ENCODE assay signal across 8 cellular contexts in the genomic region with DNA sequence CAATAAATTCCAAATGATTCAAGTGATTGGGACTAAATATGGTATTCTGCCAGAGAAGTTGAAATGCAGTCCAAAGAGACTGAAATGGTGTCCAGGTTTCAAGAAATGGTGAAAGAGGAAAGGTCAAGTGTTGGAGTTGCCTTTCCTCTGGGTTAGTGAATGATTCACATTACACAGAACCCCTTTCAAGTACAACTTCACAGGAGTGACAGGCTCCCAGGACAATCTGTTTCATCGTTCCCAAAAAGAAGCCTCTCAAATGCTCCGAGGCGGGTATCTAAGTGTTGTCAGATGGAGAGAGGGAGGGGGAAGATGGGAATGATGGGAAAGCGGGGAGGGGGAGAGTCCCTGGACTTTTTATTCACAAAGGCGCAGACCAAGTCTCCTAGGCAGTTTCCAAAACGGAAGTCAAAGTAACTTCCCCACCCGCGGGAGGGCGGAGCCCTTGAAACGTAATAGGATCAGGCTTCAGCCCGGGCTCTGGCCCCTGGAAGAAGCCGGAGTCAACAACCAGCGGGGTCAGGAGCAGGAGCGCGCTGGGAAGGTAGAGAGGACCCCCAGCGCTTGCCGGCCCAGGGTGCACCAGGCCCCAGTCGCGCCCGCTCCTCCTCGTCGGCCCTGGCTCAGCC. TPM values are rescaled to one million over a fixed set of nuclear protein-coding genes. Genes with fewer than 3 reads are reported as not detected.
DNase-seq lines count a peak whose midpoint lies in the region; ATAC-seq and TF ChIP-seq lines count a peak whose summit lies in the region.

No MANE protein-coding gene starts in this region.

- peaks cover 5% of the 10 kb centered on the region for H3K36me3 Mint-ChIP-seq in activated naive CD4-positive, alpha-beta T cell treated with anti-CD3 and anti-CD28 coated beads, Interleukin-2, amount 50 U/mL, for 24 hours

- H3K4me1 Mint-ChIP-seq in activated naive CD4-positive, alpha-beta T cell treated with anti-CD3 and anti-CD28 coated beads, Interleukin-2, amount 50 U/mL, for 24 hours, result peaks cover 41% of the 10 kb centered on the region

- H3K27ac ChIP-seq in OCI-LY1 (ENCODE audit: low read depth, low read length, poor library complexity, severe bottlenecking), result peak overlapping the region; percentile 63

- no peaks in the 10 kb centered on the region for H3F3A ChIP-seq in OCI-LY1 (ENCODE audit: insufficient read depth, low read length)

- H3K9me3 Mint-ChIP-seq in activated naive CD4-positive, alpha-beta T cell treated with anti-CD3 and anti-CD28 coated beads, Interleukin-2, amount 50 U/mL, for 24 hours, result no peaks in the 10 kb centered on the region

- H3K36me3 ChIP-seq in OCI-LY1 (ENCODE audit: insufficient read depth, low read length), result no peaks in the 10 kb centered on the region

- peak overlapping the region; percentile 81 for H3K9ac ChIP-seq in OCI-LY1 (ENCODE audit: low read length)

- DNase-seq in DMS79 treated with DMSO at 0.1 percent for 48 hours (lab: John Stamatoyannopoulos, UW) (peak; percentile 71), HUDEP-2 (lab: John Stamatoyannopoulos, UW; ENCODE audit: unreplicated experiment in 76 of 76) (peak in 69 of 76 experiments; percentile 6 to 81 (median 48)), glomerular visceral epithelial cell (ENCODE audit: extremely low spot score) (peak; percentile 82), occipital lobe (lab: John Stamatoyannopoulos, UW) (peak; percentile 79), ureter (ENCODE audit: low spot score) (peak; percentile 87)

- no peaks in the 10 kb centered on the region for H3K9me2 ChIP-seq in OCI-LY1 (ENCODE audit: low read depth, low read length)

- no peaks in the 10 kb centered on the region for H3K9me3 ChIP-seq in OCI-LY1 (ENCODE audit: low read length)

- peak overlapping the region; percentile 23; the same call in 1 of the 2 replicates for H2AFZ ChIP-seq in OCI-LY1 (ENCODE audit: low read length)

- peaks cover 19% of the 10 kb centered on the region for H3K4me1 ChIP-seq in OCI-LY1 (ENCODE audit: insufficient read depth, low read length, severe bottlenecking)

- no peaks in the 10 kb centered on the region; the same call in 1 of the 2 replicates for H3K79me2 ChIP-seq in OCI-LY1 (ENCODE audit: insufficient read depth, low read length)

- peak overlapping the region; percentile 96 for H3K27ac Mint-ChIP-seq in activated naive CD4-positive, alpha-beta T cell treated with anti-CD3 and anti-CD28 coated beads, Interleukin-2, amount 50 U/mL, for 24 hours

- H3K4me3 Mint-ChIP-seq in activated naive CD4-positive, alpha-beta T cell treated with anti-CD3 and anti-CD28 coated beads, Interleukin-2, amount 50 U/mL, for 24 hours, result peak overlapping the region; percentile 93

- H3K4me3 ChIP-seq in OCI-LY1 (ENCODE audit: low read depth, low read length, poor library complexity, severe bottlenecking), result peak overlapping the region; percentile 77

- H3K27me3 Mint-ChIP-seq in activated naive CD4-positive, alpha-beta T cell treated with anti-CD3 and anti-CD28 coated beads, Interleukin-2, amount 50 U/mL, for 24 hours, result no peaks in the 10 kb centered on the region

- TF ChIP-seq CTCF in OCI-LY1 (IDR thresholded peaks at IDR 0.05; ENCODE audit: low read length), result no peak

- ATAC-seq in GM21447 (IDR thresholded peaks at IDR 0.05; ENCODE audit: unreplicated experiment), result peak; percentile 54

- peak overlapping the region; percentile 88 for H3K4me2 ChIP-seq in OCI-LY1 (ENCODE audit: low read length)

- no peaks in the 10 kb centered on the region for H3K27me3 ChIP-seq in OCI-LY1 (ENCODE audit: insufficient read depth, low read length)

- H4K20me1 ChIP-seq in OCI-LY1 (ENCODE audit: insufficient read depth, low read length), result no peaks in the 10 kb centered on the region

RNA-seq across cellular contexts. Expression of a gene that starts 0.7 kb away (rescaled TPM):
- total RNA-seq in occipital lobe (10.6 TPM), ureter (40.6 TPM)

Comparison
In these comparisons a context has a peak if more than half of its experiments do, and no peak if none do; other contexts are left out.
1. Peak in every context shown above with its lines: DNase-seq, ATAC-seq, H3K4me3 ChIP-seq and H3K27ac ChIP-seq.